Comparison of ENCODE assay signal across 32 cellular contexts in genomic region chr13:25890671-25891212, GRCh38.
DNase-seq lines count a peak whose midpoint lies in the region; ATAC-seq, FAIRE-seq and TF ChIP-seq lines count a peak whose summit lies in the region.
"Had no signal": no experiment of that assay in that cellular context is flagged by ENCODE, and none has a peak within 500 bp of the region (broad histone marks: within the 10 kb centered on the region; RNA-seq: fewer than 3 reads in every experiment).

No MANE protein-coding gene starts in this region.

- no peak for TF ChIP-seq CTCF in CD8-positive, alpha-beta T cell (IDR thresholded peaks at IDR 0.05)
- TF ChIP-seq CTCF in GM23338 (conservative IDR thresholded peaks at IDR 0.05; ENCODE audit: low read depth in 2 of 2), result no peak
- TF ChIP-seq CTCF in keratinocyte (optimal IDR thresholded peaks at IDR 0.05 in 1 of 3, IDR thresholded peaks at IDR 0.05 in 1 of 3, conservative IDR thresholded peaks at IDR 0.05 in 1 of 3; ENCODE audit: extremely low read depth in 1 of 3, insufficient read depth in 2 of 3, low read length in 3 of 3), result no peak

- peak; percentile 13 for ATAC-seq in CD8-positive, alpha-beta T cell
- ATAC-seq in GM23338 (no peak), T-helper 17 cell (no peak), GM18907 (IDR thresholded peaks at IDR 0.05; ENCODE audit: unreplicated experiment) (no peak), HG03439 (IDR thresholded peaks at IDR 0.05; ENCODE audit: unreplicated experiment) (no peak)
- ATAC-seq: effector memory CD8-positive, alpha-beta T cell; esophagus mucosa; stimulated activated memory B cell treated with anti-CD40 and anti-IgM and Interleukin-4, amounts not matched to agents 10 μg/mL and 1 μg/mL and 100 μg/mL, for 72 hours had no signal

- dilution Hi-C loops in keratinocyte (cut with MboI; ENCODE audit: extremely low pct_ligation_motif_present, low sequenced_read_pairs), result no loop called here

- H4K20me1 ChIP-seq in GM23338 (replicated peaks; ENCODE audit: insufficient read depth) (no peaks in the 10 kb centered on the region), keratinocyte (ENCODE audit: control insufficient read depth, extremely low read depth, insufficient read depth, low read length) (no peaks in the 10 kb centered on the region)

- H3K27ac Mint-ChIP-seq in CD8-positive, alpha-beta T cell, result peak overlapping the region; percentile 3
- H3K27ac Mint-ChIP-seq in GM23338 (no peak overlapping the region), T-helper 17 cell (peak overlapping the region; percentile 66)
- H3K27ac Mint-ChIP-seq: activated naive CD4-positive, alpha-beta T cell treated with anti-CD3 and anti-CD28 coated beads for 36 hours; activated T-helper 1 cell treated with anti-CD3 and anti-CD28 coated beads, Interleukin-12 subunit alpha, Interleukin-12 subunit beta, Interleukin-2, Interleukin-4 antibody, amounts not matched to agents 30 ng/mL and 10 ng/mL and 1 ng/mL, durations not matched to agents 14 hours and 24 hours and 36 hours; effector memory CD8-positive, alpha-beta T cell; stimulated activated memory B cell treated with anti-CD40 and anti-IgM and Interleukin-4, amounts not matched to agents 10 μg/mL and 1 μg/mL and 100 μg/mL, for 72 hours had no signal

- H3K79me2 ChIP-seq in GM23338 (replicated peaks; ENCODE audit: insufficient read depth) (no peaks in the 10 kb centered on the region), keratinocyte (ENCODE audit: control insufficient read depth, insufficient read depth, low read length) (no peaks in the 10 kb centered on the region)
- H3K79me2 ChIP-seq: hepatocyte had no signal

- H2AFZ ChIP-seq in GM23338, result peak overlapping the region; percentile 3; the same call in 1 of the 2 replicates
- H2AFZ ChIP-seq in keratinocyte (ENCODE audit: control insufficient read depth, low read length), result no peak overlapping the region
- H2AFZ ChIP-seq: hepatocyte had no signal

- H3K9me2 ChIP-seq in GM23338 (ENCODE audit: insufficient read depth), result no peaks in the 10 kb centered on the region

- H3K4me3 Mint-ChIP-seq in CD8-positive, alpha-beta T cell, result no peak overlapping the region
- H3K4me3 Mint-ChIP-seq in GM23338, result no peak overlapping the region
- H3K4me3 Mint-ChIP-seq in T-helper 17 cell, result no peak overlapping the region
- H3K4me3 Mint-ChIP-seq: activated naive CD4-positive, alpha-beta T cell treated with anti-CD3 and anti-CD28 coated beads for 36 hours; activated T-helper 1 cell treated with anti-CD3 and anti-CD28 coated beads, Interleukin-12 subunit alpha, Interleukin-12 subunit beta, Interleukin-2, Interleukin-4 antibody, amounts not matched to agents 30 ng/mL and 10 ng/mL and 1 ng/mL, durations not matched to agents 14 hours and 24 hours and 36 hours; effector memory CD8-positive, alpha-beta T cell; stimulated activated memory B cell treated with anti-CD40 and anti-IgM and Interleukin-4, amounts not matched to agents 10 μg/mL and 1 μg/mL and 100 μg/mL, for 72 hours had no signal

- no peak overlapping the region for H3K4me3 ChIP-seq in CD8-positive, alpha-beta T cell (ENCODE audit: low read depth, low read length)
- no peak overlapping the region for H3K4me3 ChIP-seq in GM23338
- H3K4me3 ChIP-seq in keratinocyte (ENCODE audit: control insufficient read depth in 2 of 3, extremely low read depth in 1 of 3, insufficient read depth in 2 of 3, low read depth in 1 of 3, low read length in 3 of 3), result no peak overlapping the region
- H3K4me3 ChIP-seq: cardiac muscle cell, coronary artery, hepatocyte, prostate gland, sigmoid colon, upper lobe of left lung had no signal

- no peaks in the 10 kb centered on the region for H3K27me3 ChIP-seq in CD8-positive, alpha-beta T cell (ENCODE audit: insufficient read depth, low read length)
- H3K27me3 ChIP-seq in GM23338 (ENCODE audit: insufficient read depth) (no peaks in the 10 kb centered on the region), keratinocyte (ENCODE audit: control insufficient read depth, extremely low read depth, insufficient read depth, low read length) (no peaks in the 10 kb centered on the region)
- H3K27me3 ChIP-seq: cardiac muscle cell, hepatocyte, sigmoid colon, upper lobe of left lung had no signal

- no peak for DNase-seq in CD8-positive, alpha-beta T cell
- no peak for DNase-seq in GM23338 (ENCODE audit: low spot score)
- no peak for DNase-seq in T-helper 17 cell
- no peak for DNase-seq in keratinocyte (ENCODE audit: low read depth, low spot score)
- no peak for DNase-seq in COR-L47 (lab: John Stamatoyannopoulos, UW)
- DNase-seq: activated CD4-positive, alpha-beta T cell treated with anti-CD3 and anti-CD28 coated beads for 48 hours; activated naive CD4-positive, alpha-beta T cell treated with anti-CD3 and anti-CD28 coated beads for 36 hours; C1 segment of cervical spinal cord; Calu3; effector memory CD8-positive, alpha-beta T cell; Kasumi-1; mesendoderm; NCI-H1092 treated with DMSO at 0.1 percent for 48 hours; NCI-H2029; NCI-H345; NCI-H774; OCI-M1; sigmoid colon; stimulated activated CD4-positive, alpha-beta T cell treated with anti-CD3 and anti-CD28 coated beads, Interleukin-4, amount 100 ng/mL, for 4 hours; upper lobe of left lung had no signal

- H3K27ac ChIP-seq in CD8-positive, alpha-beta T cell (ENCODE audit: low read depth, low read length), result no peak overlapping the region
- H3K27ac ChIP-seq in GM23338 (ENCODE audit: low read depth) (no peak overlapping the region), keratinocyte (ENCODE audit: control insufficient read depth, insufficient read depth, low read length) (no peak overlapping the region)
- H3K27ac ChIP-seq: cardiac muscle cell, coronary artery, hepatocyte, prostate gland, sigmoid colon, upper lobe of left lung, VCaP had no signal

- intact Hi-C loops in CD8-positive, alpha-beta T cell (cut with DNase I, micrococcal nuclease), result no loop called here

- H3K36me3 Mint-ChIP-seq in CD8-positive, alpha-beta T cell, result no peaks in the 10 kb centered on the region
- 0 out of 3 replicates have a peak, but pooled peaks cover 2% of the 10 kb centered on the region for H3K36me3 Mint-ChIP-seq in GM23338 (ENCODE audit: low read depth)
- no peaks in the 10 kb centered on the region for H3K36me3 Mint-ChIP-seq in T-helper 17 cell (ENCODE audit: low read depth)
- H3K36me3 Mint-ChIP-seq: stimulated activated memory B cell treated with anti-CD40 and anti-IgM and Interleukin-4, amounts not matched to agents 10 μg/mL and 1 μg/mL and 100 μg/mL, for 72 hours had no signal

- H3F3A ChIP-seq in GM23338 (replicated peaks; ENCODE audit: low read depth), result no peaks in the 10 kb centered on the region

- no peak overlapping the region for H3K9ac ChIP-seq in keratinocyte (ENCODE audit: control insufficient read depth, extremely low read depth, insufficient read depth, low read length)

- H3K27me3 Mint-ChIP-seq in CD8-positive, alpha-beta T cell (ENCODE audit: low read depth), result no peaks in the 10 kb centered on the region
- H3K27me3 Mint-ChIP-seq in GM23338 (ENCODE audit: insufficient read depth, low read depth, poor library complexity) (no peaks in the 10 kb centered on the region), T-helper 17 cell (no peaks in the 10 kb centered on the region)

- no peaks in the 10 kb centered on the region for H3K36me3 ChIP-seq in CD8-positive, alpha-beta T cell (ENCODE audit: insufficient read depth, low read length)
- H3K36me3 ChIP-seq in GM23338 (ENCODE audit: insufficient read depth) (no peaks in the 10 kb centered on the region), keratinocyte (ENCODE audit: control insufficient read depth in 2 of 2, extremely low read depth in 1 of 2, insufficient read depth in 2 of 2, low read length in 2 of 2) (no peaks in the 10 kb centered on the region)
- H3K36me3 ChIP-seq: cardiac muscle cell, prostate gland, sigmoid colon, upper lobe of left lung had no signal

- no peaks in the 10 kb centered on the region for H3K9me3 ChIP-seq in CD8-positive, alpha-beta T cell (ENCODE audit: low read length)
- H3K9me3 ChIP-seq in T-helper 17 cell (ENCODE audit: control insufficient read depth, low read length, poor library complexity, severe bottlenecking), result no peaks in the 10 kb centered on the region
- no peaks in the 10 kb centered on the region for H3K9me3 ChIP-seq in keratinocyte (ENCODE audit: control insufficient read depth, low read depth, low read length)
- H3K9me3 ChIP-seq: prostate gland, sigmoid colon, upper lobe of left lung had no signal

- H3K4me2 ChIP-seq in GM23338 (no peak overlapping the region), keratinocyte (ENCODE audit: control insufficient read depth, extremely low read depth, insufficient read depth, low read depth, low read length) (no peak overlapping the region)
- H3K4me2 ChIP-seq: hepatocyte had no signal

- H3K9me3 Mint-ChIP-seq in CD8-positive, alpha-beta T cell, result no peaks in the 10 kb centered on the region
- H3K9me3 Mint-ChIP-seq in GM23338, result peaks cover 2% of the 10 kb centered on the region; the same call in 1 of the 3 replicates
- H3K9me3 Mint-ChIP-seq: stimulated activated memory B cell treated with anti-CD40 and anti-IgM and Interleukin-4, amounts not matched to agents 10 μg/mL and 1 μg/mL and 100 μg/mL, for 72 hours had no signal

- POLR2A ChIA-PET in CD8-positive, alpha-beta T cell (lab: Charles Lee), result no interaction called here

- peaks cover 16% of the 10 kb centered on the region for H3K4me1 Mint-ChIP-seq in CD8-positive, alpha-beta T cell (ENCODE audit: low read depth)
- H3K4me1 Mint-ChIP-seq in GM23338 (peaks cover 7% of the 10 kb centered on the region; the same call in 2 of the 3 replicates), T-helper 17 cell (peaks cover 4% of the 10 kb centered on the region)
- H3K4me1 Mint-ChIP-seq: stimulated activated memory B cell treated with anti-CD40 and anti-IgM and Interleukin-4, amounts not matched to agents 10 μg/mL and 1 μg/mL and 100 μg/mL, for 72 hours had no signal

- CTCF ChIA-PET in CD8-positive, alpha-beta T cell (lab: Charles Lee), result no interaction called here

- FAIRE-seq in keratinocyte (lab: Jason Lieb, UNC), result peak; percentile 5
- FAIRE-seq: frontal cortex, H1 had no signal

- H3K9me1 ChIP-seq in keratinocyte (ENCODE audit: control insufficient read depth, extremely low read depth, insufficient read depth, low read length), result no peaks in the 10 kb centered on the region

- H3K4me1 ChIP-seq in CD8-positive, alpha-beta T cell (ENCODE audit: insufficient read depth, low read length), result peaks cover 6% of the 10 kb centered on the region
- peaks cover 6% of the 10 kb centered on the region; the same call in 1 of the 2 replicates for H3K4me1 ChIP-seq in GM23338 (ENCODE audit: insufficient read depth)
- peaks cover 9% of the 10 kb centered on the region for H3K4me1 ChIP-seq in keratinocyte (ENCODE audit: control insufficient read depth, extremely low read depth, insufficient read depth, low read length)
- H3K4me1 ChIP-seq: prostate gland, upper lobe of left lung had no signal

TF ChIP-seq in GM23338, 12 proteins besides CTCF, POLR2A, EP300 and RAD21:
- TF ChIP-seq STAT1 (IDR thresholded peaks at IDR 0.05; ENCODE audit: unreplicated experiment), result no peak
